In the genomic region with DNA sequence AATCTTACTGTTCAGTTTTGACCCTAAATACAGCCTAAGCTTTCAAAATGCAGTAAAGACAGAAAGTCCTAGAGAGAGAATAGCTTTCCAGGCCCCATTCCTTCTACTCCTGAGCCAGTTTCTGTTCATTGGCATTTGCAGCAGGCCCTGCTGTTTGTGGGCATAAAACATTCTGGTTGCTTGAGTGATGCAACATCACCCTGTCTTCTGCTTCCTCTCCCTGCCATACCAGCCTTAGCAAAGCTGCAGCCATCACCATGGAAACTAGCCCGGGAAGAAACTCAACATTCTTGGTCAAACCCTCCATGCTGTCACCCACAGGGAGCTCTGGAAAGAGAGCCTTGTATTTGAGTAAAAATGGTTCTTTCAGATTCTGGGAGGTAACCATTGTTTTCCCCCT, we compare ENCODE assay signal across 12 cellular contexts.
DNase-seq lines count a peak whose midpoint lies in the region; ATAC-seq and TF ChIP-seq lines count a peak whose summit lies in the region.
"Had no signal": no experiment of that assay in that cellular context is flagged by ENCODE, and none has a peak within 500 bp of the region (broad histone marks: within the 10 kb centered on the region; RNA-seq: fewer than 3 reads in every experiment).

No MANE protein-coding gene starts in this region.

- H4K20me1 ChIP-seq in osteoblast (ENCODE audit: insufficient read depth, low read length) = peaks cover 46% of the 10 kb centered on the region

- H3K4me3 ChIP-seq in fibroblast of the aortic adventitia (ENCODE audit: low read depth, low read length) = no peak overlapping the region
- no peak overlapping the region for H3K4me3 ChIP-seq in osteoblast (ENCODE audit: insufficient read depth, low read length)
- H3K4me3 ChIP-seq: transverse colon had no signal

- peak overlapping the region; percentile 49 for H3K27ac ChIP-seq in osteoblast (ENCODE audit: low read depth, low read length)
- H3K27ac ChIP-seq: transverse colon had no signal

- peak; percentile 36 for DNase-seq in G401 (ENCODE audit: low spot score)
- DNase-seq in fibroblast of the aortic adventitia (ENCODE audit: low read depth) = peak; percentile 75
- peak; percentile 76 for DNase-seq in osteoblast (ENCODE audit: insufficient read length, low spot score, missing footprints)
- DNase-seq in SIG-M5 (lab: John Stamatoyannopoulos, UW) = no peak
- DNase-seq: NCI-H510A; stimulated activated CD4-positive, alpha-beta T cell treated with anti-CD3 and anti-CD28 coated beads, Interleukin-4, amount 100 ng/mL, for 1 hour; T-helper 2 cell; transverse colon had no signal

- ATAC-seq in SK-N-SH treated with all-trans-retinoic acid at 6 μM for 48 hours (peak; percentile 89), HG02870 (IDR thresholded peaks at IDR 0.05; ENCODE audit: unreplicated experiment) (no peak), GM18867 (IDR thresholded peaks at IDR 0.05; ENCODE audit: unreplicated experiment) (no peak), HG02759 (IDR thresholded peaks at IDR 0.05; ENCODE audit: unreplicated experiment) (no peak)

- TF ChIP-seq CTCF in fibroblast of the aortic adventitia (IDR thresholded peaks at IDR 0.05; ENCODE audit: insufficient read depth, low read length) (no peak), osteoblast (IDR thresholded peaks at IDR 0.05; ENCODE audit: extremely low read depth, low read depth, low read length) (no peak)

- peaks cover 33% of the 10 kb centered on the region for H3K79me2 ChIP-seq in osteoblast (ENCODE audit: insufficient read depth, low read length)

- peak overlapping the region; percentile 1 for H3K4me2 ChIP-seq in osteoblast (ENCODE audit: insufficient read depth, low read length)

- no peaks in the 10 kb centered on the region for H3K27me3 ChIP-seq in osteoblast (ENCODE audit: insufficient read depth, low read length)
- H3K27me3 ChIP-seq: transverse colon had no signal

- no peaks in the 10 kb centered on the region for H3K9me3 ChIP-seq in osteoblast (ENCODE audit: low read depth, low read length)
- H3K9me3 ChIP-seq: transverse colon had no signal

- H3K36me3 ChIP-seq in osteoblast (ENCODE audit: insufficient read depth, low read length) = no peaks in the 10 kb centered on the region
- H3K36me3 ChIP-seq: transverse colon had no signal

- H3K4me1 ChIP-seq in osteoblast (ENCODE audit: insufficient read depth, low read length) = peaks cover 7% of the 10 kb centered on the region
- H3K4me1 ChIP-seq: transverse colon had no signal

- in situ Hi-C loops in G401 (cut with HindIII; ENCODE audit: low sequenced_read_pairs) = no loop called here

- H2AFZ ChIP-seq in osteoblast (ENCODE audit: low read length) = no peak overlapping the region

TF ChIP-seq in SK-N-SH treated with all-trans-retinoic acid at 6 μM for 48 hours, 23 proteins besides CTCF, POLR2A, EP300 and RAD21:
- no peak for TF ChIP-seq ZNF565 (CRISPR knock-in tag; conservative IDR thresholded peaks at IDR 0.05; ENCODE audit: low read depth)
- TF ChIP-seq ARNTL (CRISPR knock-in tag; IDR thresholded peaks at IDR 0.05; ENCODE audit: borderline replicate concordance, low read depth) = no peak
- TF ChIP-seq ZNF70 (CRISPR knock-in tag; IDR thresholded peaks at IDR 0.05) = no peak
- TF ChIP-seq, protein P1, sequence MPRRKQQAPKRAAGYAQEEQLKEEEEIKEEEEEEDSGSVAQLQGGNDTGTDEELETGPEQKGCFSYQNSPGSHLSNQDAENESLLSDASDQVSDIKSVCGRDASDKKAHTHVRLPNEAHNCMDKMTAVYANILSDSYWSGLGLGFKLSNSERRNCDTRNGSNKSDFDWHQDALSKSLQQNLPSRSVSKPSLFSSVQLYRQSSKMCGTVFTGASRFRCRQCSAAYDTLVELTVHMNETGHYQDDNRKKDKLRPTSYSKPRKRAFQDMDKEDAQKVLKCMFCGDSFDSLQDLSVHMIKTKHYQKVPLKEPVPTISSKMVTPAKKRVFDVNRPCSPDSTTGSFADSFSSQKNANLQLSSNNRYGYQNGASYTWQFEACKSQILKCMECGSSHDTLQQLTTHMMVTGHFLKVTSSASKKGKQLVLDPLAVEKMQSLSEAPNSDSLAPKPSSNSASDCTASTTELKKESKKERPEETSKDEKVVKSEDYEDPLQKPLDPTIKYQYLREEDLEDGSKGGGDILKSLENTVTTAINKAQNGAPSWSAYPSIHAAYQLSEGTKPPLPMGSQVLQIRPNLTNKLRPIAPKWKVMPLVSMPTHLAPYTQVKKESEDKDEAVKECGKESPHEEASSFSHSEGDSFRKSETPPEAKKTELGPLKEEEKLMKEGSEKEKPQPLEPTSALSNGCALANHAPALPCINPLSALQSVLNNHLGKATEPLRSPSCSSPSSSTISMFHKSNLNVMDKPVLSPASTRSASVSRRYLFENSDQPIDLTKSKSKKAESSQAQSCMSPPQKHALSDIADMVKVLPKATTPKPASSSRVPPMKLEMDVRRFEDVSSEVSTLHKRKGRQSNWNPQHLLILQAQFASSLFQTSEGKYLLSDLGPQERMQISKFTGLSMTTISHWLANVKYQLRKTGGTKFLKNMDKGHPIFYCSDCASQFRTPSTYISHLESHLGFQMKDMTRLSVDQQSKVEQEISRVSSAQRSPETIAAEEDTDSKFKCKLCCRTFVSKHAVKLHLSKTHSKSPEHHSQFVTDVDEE (CRISPR knock-in tag; IDR thresholded peaks at IDR 0.05) = no peak
- TF ChIP-seq RARB (CRISPR knock-in tag; IDR thresholded peaks at IDR 0.05) = no peak
- TF ChIP-seq ZFP30 (CRISPR knock-in tag; IDR thresholded peaks at IDR 0.05) = no peak
- no peak for TF ChIP-seq BACH2 (CRISPR knock-in tag; IDR thresholded peaks at IDR 0.05; ENCODE audit: borderline replicate concordance)
- no peak for TF ChIP-seq SNAI2 (CRISPR knock-in tag; IDR thresholded peaks at IDR 0.05)
- TF ChIP-seq TOX (CRISPR knock-in tag; IDR thresholded peaks at IDR 0.05; ENCODE audit: borderline replicate concordance) = no peak
- no peak for TF ChIP-seq GLIS3 (CRISPR knock-in tag; IDR thresholded peaks at IDR 0.05)
- TF ChIP-seq OSR1 (CRISPR knock-in tag; IDR thresholded peaks at IDR 0.05) = no peak
- TF ChIP-seq PPARA (CRISPR knock-in tag; IDR thresholded peaks at IDR 0.05; ENCODE audit: borderline replicate concordance) = no peak
- TF ChIP-seq, protein P2, sequence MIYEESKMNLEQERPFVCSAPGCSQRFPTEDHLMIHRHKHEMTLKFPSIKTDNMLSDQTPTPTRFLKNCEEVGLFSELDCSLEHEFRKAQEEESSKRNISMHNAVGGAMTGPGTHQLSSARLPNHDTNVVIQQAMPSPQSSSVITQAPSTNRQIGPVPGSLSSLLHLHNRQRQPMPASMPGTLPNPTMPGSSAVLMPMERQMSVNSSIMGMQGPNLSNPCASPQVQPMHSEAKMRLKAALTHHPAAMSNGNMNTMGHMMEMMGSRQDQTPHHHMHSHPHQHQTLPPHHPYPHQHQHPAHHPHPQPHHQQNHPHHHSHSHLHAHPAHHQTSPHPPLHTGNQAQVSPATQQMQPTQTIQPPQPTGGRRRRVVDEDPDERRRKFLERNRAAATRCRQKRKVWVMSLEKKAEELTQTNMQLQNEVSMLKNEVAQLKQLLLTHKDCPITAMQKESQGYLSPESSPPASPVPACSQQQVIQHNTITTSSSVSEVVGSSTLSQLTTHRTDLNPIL (CRISPR knock-in tag; IDR thresholded peaks at IDR 0.05; ENCODE audit: low read depth) = no peak
- TF ChIP-seq ZFP3 (CRISPR knock-in tag; IDR thresholded peaks at IDR 0.05) = no peak
- TF ChIP-seq ISL1 (CRISPR knock-in tag; IDR thresholded peaks at IDR 0.05) = no peak
- TF ChIP-seq CSDC2 (CRISPR knock-in tag; IDR thresholded peaks at IDR 0.05) = no peak
- TF ChIP-seq, protein P3, sequence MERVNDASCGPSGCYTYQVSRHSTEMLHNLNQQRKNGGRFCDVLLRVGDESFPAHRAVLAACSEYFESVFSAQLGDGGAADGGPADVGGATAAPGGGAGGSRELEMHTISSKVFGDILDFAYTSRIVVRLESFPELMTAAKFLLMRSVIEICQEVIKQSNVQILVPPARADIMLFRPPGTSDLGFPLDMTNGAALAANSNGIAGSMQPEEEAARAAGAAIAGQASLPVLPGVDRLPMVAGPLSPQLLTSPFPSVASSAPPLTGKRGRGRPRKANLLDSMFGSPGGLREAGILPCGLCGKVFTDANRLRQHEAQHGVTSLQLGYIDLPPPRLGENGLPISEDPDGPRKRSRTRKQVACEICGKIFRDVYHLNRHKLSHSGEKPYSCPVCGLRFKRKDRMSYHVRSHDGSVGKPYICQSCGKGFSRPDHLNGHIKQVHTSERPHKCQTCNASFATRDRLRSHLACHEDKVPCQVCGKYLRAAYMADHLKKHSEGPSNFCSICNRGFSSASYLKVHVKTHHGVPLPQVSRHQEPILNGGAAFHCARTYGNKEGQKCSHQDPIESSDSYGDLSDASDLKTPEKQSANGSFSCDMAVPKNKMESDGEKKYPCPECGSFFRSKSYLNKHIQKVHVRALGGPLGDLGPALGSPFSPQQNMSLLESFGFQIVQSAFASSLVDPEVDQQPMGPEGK (CRISPR knock-in tag; IDR thresholded peaks at IDR 0.05; ENCODE audit: borderline replicate concordance) = no peak
- no peak for TF ChIP-seq TCF4 (CRISPR knock-in tag; IDR thresholded peaks at IDR 0.05; ENCODE audit: borderline replicate concordance)
- TF ChIP-seq, protein P4, sequence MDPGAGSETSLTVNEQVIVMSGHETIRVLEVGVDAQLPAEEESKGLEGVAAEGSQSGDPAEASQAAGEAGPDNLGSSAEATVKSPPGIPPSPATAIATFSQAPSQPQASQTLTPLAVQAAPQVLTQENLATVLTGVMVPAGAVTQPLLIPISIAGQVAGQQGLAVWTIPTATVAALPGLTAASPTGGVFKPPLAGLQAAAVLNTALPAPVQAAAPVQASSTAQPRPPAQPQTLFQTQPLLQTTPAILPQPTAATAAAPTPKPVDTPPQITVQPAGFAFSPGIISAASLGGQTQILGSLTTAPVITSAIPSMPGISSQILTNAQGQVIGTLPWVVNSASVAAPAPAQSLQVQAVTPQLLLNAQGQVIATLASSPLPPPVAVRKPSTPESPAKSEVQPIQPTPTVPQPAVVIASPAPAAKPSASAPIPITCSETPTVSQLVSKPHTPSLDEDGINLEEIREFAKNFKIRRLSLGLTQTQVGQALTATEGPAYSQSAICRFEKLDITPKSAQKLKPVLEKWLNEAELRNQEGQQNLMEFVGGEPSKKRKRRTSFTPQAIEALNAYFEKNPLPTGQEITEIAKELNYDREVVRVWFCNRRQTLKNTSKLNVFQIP (CRISPR knock-in tag; IDR thresholded peaks at IDR 0.05; ENCODE audit: borderline replicate concordance, low read depth) = no peak
- TF ChIP-seq ZC3H10 (CRISPR knock-in tag; IDR thresholded peaks at IDR 0.05) = no peak
